ENCODE assay signal across 8 cellular contexts in the genomic region with DNA sequence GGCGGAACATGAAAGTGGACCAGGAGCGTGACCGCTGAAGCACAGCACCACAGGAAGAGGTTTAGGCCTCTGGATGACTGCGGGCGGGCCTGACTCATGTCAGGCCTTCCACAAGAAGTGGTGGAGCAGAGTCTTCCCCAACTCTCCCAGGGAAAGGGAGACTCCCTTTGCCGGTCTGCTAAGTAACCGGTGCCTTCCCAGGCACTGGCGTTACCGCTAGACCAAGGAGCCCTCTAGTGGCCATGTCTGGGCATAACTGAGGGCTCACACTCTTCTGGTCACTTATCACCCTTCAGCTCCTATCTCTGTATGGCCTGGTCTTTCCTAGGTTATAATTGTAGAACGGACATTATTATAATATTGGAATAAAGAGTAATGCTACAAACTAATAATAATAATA.
DNase-seq lines count a peak whose midpoint lies in the region; ATAC-seq and TF ChIP-seq lines count a peak whose summit lies in the region.

No MANE protein-coding gene starts in this region.

- CTCF ChIA-PET in T-cell (lab: Charles Lee) = interaction anchor here in 1 of 2 donors (0.6 kb wide), 1 partner anchor 170 kb away, joined by 7 read pairs; no protein-coding TSS in a partner anchor

- H3K27me3 Mint-ChIP-seq in T-cell = no peaks in the 10 kb centered on the region

- intact Hi-C loops in Right ventricle myocardium superior (cut with DNase I) = no loop called here

- H3K36me3 Mint-ChIP-seq in T-cell = no peaks in the 10 kb centered on the region

- peak; percentile 75 for TF ChIP-seq RAD21 in Ishikawa (IDR thresholded peaks at IDR 0.05; ENCODE audit: low read depth)

- no peaks in the 10 kb centered on the region for H3K4me1 Mint-ChIP-seq in T-cell

- TF ChIP-seq EP300 in Ishikawa (IDR thresholded peaks at IDR 0.05; ENCODE audit: borderline replicate concordance) = no peak

- H3K9me3 Mint-ChIP-seq in T-cell = peaks cover 12 to 25% (median 18%) of the 10 kb centered on the region in 3 donors

- DNase-seq in EH (ENCODE audit: low read depth) (peak; percentile 9), SK-N-DZ (ENCODE audit: low spot score) (peak; percentile 33), Right ventricle myocardium superior (no peak), stromal cell of bone marrow (ENCODE audit: low read depth) (peak; percentile 9), T-cell (no peak), GF-D8 (lab: John Stamatoyannopoulos, UW) (no peak)

- H3K4me3 Mint-ChIP-seq in T-cell = no peak overlapping the region

- POLR2A ChIA-PET in T-cell (lab: Charles Lee) = no interaction called here

- ATAC-seq in Right ventricle myocardium superior (ENCODE audit: poor library complexity) = peak; percentile 64
- ATAC-seq in T-cell (replicated peaks in 1 of 4) = no peak
- ATAC-seq in HG03521 (IDR thresholded peaks at IDR 0.05; ENCODE audit: unreplicated experiment) = no peak

- H3K27ac Mint-ChIP-seq in T-cell = no peak overlapping the region

TF ChIP-seq in Ishikawa, 13 proteins besides CTCF, POLR2A, EP300 and RAD21:
- TF ChIP-seq YY1 (IDR thresholded peaks at IDR 0.05; ENCODE audit: low read depth) = no peak
- no peak for TF ChIP-seq TEAD4 (IDR thresholded peaks at IDR 0.05)
- no peak for TF ChIP-seq NFIC (IDR thresholded peaks at IDR 0.05)
- no peak for TF ChIP-seq MAX (IDR thresholded peaks at IDR 0.05)
- TF ChIP-seq CREB1 (IDR thresholded peaks at IDR 0.05; ENCODE audit: low read depth) = no peak
- no peak for TF ChIP-seq ZBTB7A (IDR thresholded peaks at IDR 0.05; ENCODE audit: low read depth)
- TF ChIP-seq, protein P1, sequence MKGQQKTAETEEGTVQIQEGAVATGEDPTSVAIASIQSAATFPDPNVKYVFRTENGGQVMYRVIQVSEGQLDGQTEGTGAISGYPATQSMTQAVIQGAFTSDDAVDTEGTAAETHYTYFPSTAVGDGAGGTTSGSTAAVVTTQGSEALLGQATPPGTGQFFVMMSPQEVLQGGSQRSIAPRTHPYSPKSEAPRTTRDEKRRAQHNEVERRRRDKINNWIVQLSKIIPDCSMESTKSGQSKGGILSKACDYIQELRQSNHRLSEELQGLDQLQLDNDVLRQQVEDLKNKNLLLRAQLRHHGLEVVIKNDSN (IDR thresholded peaks at IDR 0.05) = no peak
- TF ChIP-seq EGR1 (IDR thresholded peaks at IDR 0.05) = no peak
- no peak for TF ChIP-seq TAF1 (IDR thresholded peaks at IDR 0.05; ENCODE audit: low read depth)
- TF ChIP-seq TCF12 (IDR thresholded peaks at IDR 0.05; ENCODE audit: low read depth) = no peak
- TF ChIP-seq FOXM1 (IDR thresholded peaks at IDR 0.05; ENCODE audit: borderline replicate concordance, low read depth) = no peak
- TF ChIP-seq REST (IDR thresholded peaks at IDR 0.05; ENCODE audit: low read depth) = no peak
- no peak for TF ChIP-seq CEBPB (IDR thresholded peaks at IDR 0.05)

Comparison
In these comparisons a context has a peak if more than half of its experiments do, and no peak if none do; other contexts are left out.
1. DNase-seq: peak in EH (single experiment), SK-N-DZ (single experiment) and stromal cell of bone marrow (single experiment); none in Right ventricle myocardium superior (single experiment), T-cell (0 of 34) and GF-D8 (single experiment).